In genomic region chr3:71281173-71281738, GRCh38 we compare ENCODE assay signal across 22 cellular contexts.
"Had no signal": no experiment of that assay in that cellular context is flagged by ENCODE, and none has a peak within 500 bp of the region (broad histone marks: within the 10 kb centered on the region; RNA-seq: fewer than 3 reads in every experiment).

No MANE protein-coding gene starts in this region.

- H3K4me3 ChIP-seq: colonic mucosa, dorsolateral prefrontal cortex, hepatocyte, thoracic aorta, upper lobe of right lung had no signal

- H3K27ac Mint-ChIP-seq: activated CD4-positive, alpha-beta memory T cell treated with anti-CD3 and anti-CD28 coated beads, Interleukin-2, amount 10 ng/mL, durations not matched to agents 7 days and 5 days; activated T-helper 1 cell treated with anti-CD3 and anti-CD28 coated beads, Interleukin-12 subunit alpha, Interleukin-12 subunit beta, Interleukin-2, Interleukin-4 antibody, amounts not matched to agents 30 ng/mL and 10 ng/mL and 1 ng/mL, durations not matched to agents 14 hours and 24 hours and 36 hours; effector memory CD8-positive, alpha-beta T cell; stimulated activated memory B cell treated with anti-CD40 and anti-IgM and Interleukin-4, amounts not matched to agents 10 μg/mL and 1 μg/mL and 100 μg/mL, for 72 hours had no signal

- H3K9me3 ChIP-seq: colonic mucosa, thoracic aorta, upper lobe of right lung had no signal

- H3K27ac ChIP-seq: colonic mucosa, dorsolateral prefrontal cortex, hepatocyte, parathyroid adenoma, thoracic aorta, upper lobe of right lung had no signal

- H3K27me3 ChIP-seq: colonic mucosa, dorsolateral prefrontal cortex, hepatocyte, upper lobe of right lung had no signal

- DNase-seq: activated CD4-positive, alpha-beta memory T cell treated with anti-CD3 and anti-CD28 coated beads, Interleukin-2, amount 10 ng/mL, durations not matched to agents 7 days and 5 days; activated CD4-positive, alpha-beta T cell treated with anti-CD3 and anti-CD28 coated beads for 4 hours; activated CD4-positive, CD25-positive, alpha-beta regulatory T cell; activated gamma-delta T cell; amniotic stem cell; colonic mucosa; dorsolateral prefrontal cortex; effector memory CD8-positive, alpha-beta T cell; foreskin melanocyte; glutamatergic neuron; nucleus accumbens; right cardiac atrium; stimulated activated CD4-positive, alpha-beta T cell treated with anti-CD3 and anti-CD28 coated beads, Interleukin-12 subunit alpha, Interleukin-12 subunit beta, amount 100 ng/mL, for 4 hours; T-helper 1 cell; upper lobe of right lung had no signal

- H3K4me1 Mint-ChIP-seq: activated CD4-positive, alpha-beta memory T cell treated with anti-CD3 and anti-CD28 coated beads, Interleukin-2, amount 10 ng/mL, durations not matched to agents 7 days and 5 days had no signal

- H3K79me2 ChIP-seq: parathyroid adenoma had no signal

- H3K4me2 ChIP-seq: hepatocyte had no signal

- H3K4me1 ChIP-seq: colonic mucosa, parathyroid adenoma, upper lobe of right lung had no signal

- H3K27me3 Mint-ChIP-seq: activated CD4-positive, alpha-beta memory T cell treated with anti-CD3 and anti-CD28 coated beads, Interleukin-2, amount 10 ng/mL, durations not matched to agents 7 days and 5 days; effector memory CD8-positive, alpha-beta T cell; stimulated activated memory B cell treated with anti-CD40 and anti-IgM and Interleukin-4, amounts not matched to agents 10 μg/mL and 1 μg/mL and 100 μg/mL, for 72 hours had no signal

- H3K36me3 ChIP-seq: colonic mucosa, thoracic aorta, upper lobe of right lung had no signal

- ATAC-seq: activated naive CD4-positive, alpha-beta T cell treated with anti-CD3 and anti-CD28 coated beads, Interleukin-2, amount 50 U/mL, for 72 hours; effector memory CD8-positive, alpha-beta T cell; esophagus mucosa; right cardiac atrium; stimulated activated memory B cell treated with anti-CD40 and anti-IgM and Interleukin-4, amounts not matched to agents 10 μg/mL and 1 μg/mL and 100 μg/mL, for 72 hours; upper lobe of right lung had no signal

- H3K9ac ChIP-seq: parathyroid adenoma had no signal

- H2AFZ ChIP-seq: hepatocyte, parathyroid adenoma had no signal

- H3K9me3 Mint-ChIP-seq: activated CD4-positive, alpha-beta memory T cell treated with anti-CD3 and anti-CD28 coated beads, Interleukin-2, amount 10 ng/mL, durations not matched to agents 7 days and 5 days; activated naive CD4-positive, alpha-beta T cell treated with anti-CD3 and anti-CD28 coated beads, Interleukin-2, amount 50 U/mL, for 72 hours; activated T-helper 1 cell treated with anti-CD3 and anti-CD28 coated beads, Interleukin-12 subunit alpha, Interleukin-12 subunit beta, Interleukin-2, Interleukin-4 antibody, amounts not matched to agents 30 ng/mL and 10 ng/mL and 1 ng/mL, durations not matched to agents 14 hours and 24 hours and 36 hours; effector memory CD8-positive, alpha-beta T cell; stimulated activated memory B cell treated with anti-CD40 and anti-IgM and Interleukin-4, amounts not matched to agents 10 μg/mL and 1 μg/mL and 100 μg/mL, for 72 hours had no signal

- H3K4me3 Mint-ChIP-seq: activated CD4-positive, alpha-beta memory T cell treated with anti-CD3 and anti-CD28 coated beads, Interleukin-2, amount 10 ng/mL, durations not matched to agents 7 days and 5 days; activated T-helper 1 cell treated with anti-CD3 and anti-CD28 coated beads, Interleukin-12 subunit alpha, Interleukin-12 subunit beta, Interleukin-2, Interleukin-4 antibody, amounts not matched to agents 30 ng/mL and 10 ng/mL and 1 ng/mL, durations not matched to agents 14 hours and 24 hours and 36 hours; effector memory CD8-positive, alpha-beta T cell; stimulated activated memory B cell treated with anti-CD40 and anti-IgM and Interleukin-4, amounts not matched to agents 10 μg/mL and 1 μg/mL and 100 μg/mL, for 72 hours had no signal
